ENCODE assay signal across 17 cellular contexts in genomic region chr4:8343051-8343966, GRCh38.
DNase-seq lines count a peak whose midpoint lies in the region; ATAC-seq and TF ChIP-seq lines count a peak whose summit lies in the region.
"Had no signal": no experiment of that assay in that cellular context is flagged by ENCODE, and none has a peak within 500 bp of the region (broad histone marks: within the 10 kb centered on the region; RNA-seq: fewer than 3 reads in every experiment).

No MANE protein-coding gene starts in this region.

- H4K5ac ChIP-seq in IMR-90 (ENCODE audit: low read depth, low read length): no peak overlapping the region

- H3F3A ChIP-seq in neural progenitor cell (ENCODE audit: low read depth): no peaks in the 10 kb centered on the region

- no peak overlapping the region for H2BK20ac ChIP-seq in IMR-90 (ENCODE audit: low read depth, low read length)

- H3K9me1 ChIP-seq in IMR-90 (ENCODE audit: insufficient read depth, low read length): no peaks in the 10 kb centered on the region

- no TSS peak for BruUV-seq in IMR-90 (replicated peaks; lab: Mats Ljungman, UMichigan)

- H2BK15ac ChIP-seq in IMR-90 (ENCODE audit: low read depth, low read length): no peak overlapping the region

- ATAC-seq in IMR-90 (ENCODE audit: low read depth) (peak; percentile 46), gastroesophageal sphincter (peak; percentile 20), GM19395 (IDR thresholded peaks at IDR 0.05; ENCODE audit: unreplicated experiment) (no peak), HG02885 (IDR thresholded peaks at IDR 0.05; ENCODE audit: poor library complexity, unreplicated experiment) (no peak)
- ATAC-seq: activated CD4-positive, CD25-positive, alpha-beta regulatory T cell treated with anti-CD3 and anti-CD28 coated beads, Interleukin-2, amount 50 U/mL, for 24 hours; activated CD8-positive, alpha-beta T cell treated with anti-CD3 and anti-CD28 coated beads, Interleukin-2, amount 10 ng/mL, durations not matched to agents 7 days and 5 days; stimulated activated effector memory CD8-positive, alpha-beta T cell treated with anti-CD3 and anti-CD28 coated beads, Interleukin-12 subunit alpha, Interleukin-12 subunit beta, amount 100 ng/mL, for 72 hours had no signal

- H3K4me1 ChIP-seq in IMR-90 (ENCODE audit: control insufficient read depth, insufficient read depth, low read length) (peaks cover 4% of the 10 kb centered on the region; the same call in 1 of the 2 replicates), gastroesophageal sphincter (peaks cover 0 to 43% (median 20%) of the 10 kb centered on the region in 3 donors), neural progenitor cell (no peaks in the 10 kb centered on the region), transverse colon (peaks cover 0 to 14% (median 7%) of the 10 kb centered on the region in 4 donors)

- H3K36me3 Mint-ChIP-seq in neural progenitor cell: peaks cover 3% of the 10 kb centered on the region
- H3K36me3 Mint-ChIP-seq: activated naive CD4-positive, alpha-beta T cell treated with anti-CD3 and anti-CD28 coated beads, Interleukin-2, amount 50 U/mL, for 24 hours; stimulated activated effector memory CD8-positive, alpha-beta T cell treated with anti-CD3 and anti-CD28 coated beads, Interleukin-12 subunit alpha, Interleukin-12 subunit beta, amount 100 ng/mL, for 72 hours had no signal

- POLR2A ChIA-PET in IMR-90 (lab: Charles Lee; ENCODE audit: unreplicated experiment): no interaction called here

- TF ChIP-seq EP300 in gastroesophageal sphincter (IDR thresholded peaks at IDR 0.05) (no peak), transverse colon (IDR thresholded peaks at IDR 0.05; ENCODE audit: low read depth) (no peak)

- no peaks in the 10 kb centered on the region for H3K79me2 ChIP-seq in neural progenitor cell (ENCODE audit: low read depth)

- H3K23ac ChIP-seq in IMR-90 (ENCODE audit: low read depth, low read length): no peak overlapping the region

- DNase-seq in IMR-90 (no peak), neural progenitor cell (ENCODE audit: low spot score) (no peak), transverse colon (peak; percentile 15)
- DNase-seq in effector CD4-positive, alpha-beta T cell: no peak
- DNase-seq: activated CD8-positive, alpha-beta T cell treated with anti-CD3 and anti-CD28 coated beads, Interleukin-2, amount 10 ng/mL, durations not matched to agents 7 days and 5 days; cerebellar nuclear complex; COR-L47; DND-41; effector CD8-positive, alpha-beta T cell; NCI-H1105 had no signal

- peak overlapping the region; percentile 51 for H2AFZ ChIP-seq in IMR-90 (replicated peaks; ENCODE audit: low read length, poor library complexity)
- peak overlapping the region; percentile 36 for H2AFZ ChIP-seq in neural progenitor cell (replicated peaks)

- CTCF ChIA-PET in IMR-90 (lab: Yijun Ruan, JAX): no interaction called here

- TF ChIP-seq POLR2A in IMR-90 (IDR thresholded peaks at IDR 0.05; ENCODE audit: low read depth, low read length) (no peak), gastroesophageal sphincter (IDR thresholded peaks at IDR 0.05) (no peak), transverse colon (IDR thresholded peaks at IDR 0.05) (no peak)

- H3K4me2 ChIP-seq in IMR-90 (ENCODE audit: low read depth, low read length) (no peak overlapping the region), neural progenitor cell (no peak overlapping the region)
- H3K4me2 ChIP-seq: SK-N-SH had no signal

- no peaks in the 10 kb centered on the region for H3K36me3 ChIP-seq in IMR-90 (ENCODE audit: control insufficient read depth, insufficient read depth, low read length)
- H3K36me3 ChIP-seq in gastroesophageal sphincter: no peaks in the 10 kb centered on the region
- H3K36me3 ChIP-seq in neural progenitor cell: no peaks in the 10 kb centered on the region
- no peaks in the 10 kb centered on the region for H3K36me3 ChIP-seq in transverse colon

- no peak overlapping the region for H2BK120ac ChIP-seq in IMR-90 (ENCODE audit: low read depth, low read length)

- H4K8ac ChIP-seq in IMR-90 (ENCODE audit: low read depth in 2 of 2, low read length in 2 of 2): no peak overlapping the region

- H2AK5ac ChIP-seq in IMR-90 (ENCODE audit: low read depth, low read length): no peak overlapping the region

- dilution Hi-C loops in IMR-90 (cut with HindIII; ENCODE audit: low sequenced_read_pairs, unreplicated experiment): no loop called here

- TF ChIP-seq CTCF in IMR-90 (conservative IDR thresholded peaks at IDR 0.05; ENCODE audit: low read depth, low read length) (no peak), gastroesophageal sphincter (IDR thresholded peaks at IDR 0.05) (no peak), neural progenitor cell (IDR thresholded peaks at IDR 0.05) (no peak), transverse colon (IDR thresholded peaks at IDR 0.05) (no peak)

- WGBS in IMR-90 (ENCODE audit: extremely low coverage in 2 of 2, insufficient read length in 1 of 2), 2 experiments: 68% methylated on average over 19 of the region's 35 CpGs; no CpG with 5 or more reads in 1 of the 2 experiments
- 66% methylated on average over 10 of the region's 35 CpGs; no CpG with 5 or more reads in 1 of the 2 donors for whole genome bisulfite sequencing in gastroesophageal sphincter (ENCODE audit: low coverage in 1 of 2), 2 donors
- WGBS in transverse colon (ENCODE audit: low coverage in 1 of 2), 2 donors: 60 to 78% methylated on average over 1 to 35 of the region's 35 CpGs

- intact Hi-C loops in IMR-90 (cut with micrococcal nuclease): no loop called here
- intact Hi-C loops in transverse colon (cut with DNase I; ENCODE audit: low total_unique reads): no loop called here

- H3K56ac ChIP-seq in IMR-90 (ENCODE audit: extremely low read depth, insufficient read depth, low read length): no peak overlapping the region

- H3K27me3 ChIP-seq in IMR-90 (ENCODE audit: control insufficient read depth, insufficient read depth, low read length) (peaks cover 13% of the 10 kb centered on the region), gastroesophageal sphincter (no peaks in the 10 kb centered on the region), neural progenitor cell (no peaks in the 10 kb centered on the region), transverse colon (no peaks in the 10 kb centered on the region)

- H3K4me3 Mint-ChIP-seq in neural progenitor cell: no peak overlapping the region
- H3K4me3 Mint-ChIP-seq: activated CD8-positive, alpha-beta T cell treated with anti-CD3 and anti-CD28 coated beads, Interleukin-2, amount 10 ng/mL, durations not matched to agents 7 days and 5 days; activated naive CD4-positive, alpha-beta T cell treated with anti-CD3 and anti-CD28 coated beads, Interleukin-2, amount 50 U/mL, for 24 hours; stimulated activated effector memory CD8-positive, alpha-beta T cell treated with anti-CD3 and anti-CD28 coated beads, Interleukin-12 subunit alpha, Interleukin-12 subunit beta, amount 100 ng/mL, for 72 hours had no signal

- H3K18ac ChIP-seq in IMR-90 (ENCODE audit: low read depth, low read length): no peak overlapping the region

- in situ Hi-C loops in IMR-90 (cut with MboI; ENCODE audit: low sequenced_read_pairs) (no loop called here), transverse colon (cut with MboI; ENCODE audit: low pct_ligation_motif_present in 1 of 4, low pct_unique_long_range_greater_than_20kb in 1 of 4, low sequenced_read_pairs in 3 of 4) (no loop called here)

- H3K27me3 Mint-ChIP-seq in neural progenitor cell (ENCODE audit: insufficient read depth, low read depth): peaks cover 2% of the 10 kb centered on the region

- no peak for TF ChIP-seq RAD21 in IMR-90 (IDR thresholded peaks at IDR 0.05; ENCODE audit: low read length)

- peaks cover 9% of the 10 kb centered on the region for H3K4me1 Mint-ChIP-seq in neural progenitor cell
- H3K4me1 Mint-ChIP-seq: activated naive CD4-positive, alpha-beta T cell treated with anti-CD3 and anti-CD28 coated beads, Interleukin-2, amount 50 U/mL, for 24 hours; stimulated activated effector memory CD8-positive, alpha-beta T cell treated with anti-CD3 and anti-CD28 coated beads, Interleukin-12 subunit alpha, Interleukin-12 subunit beta, amount 100 ng/mL, for 72 hours had no signal

- H2AK9ac ChIP-seq in IMR-90 (replicated peaks; ENCODE audit: low read depth, low read length, poor library complexity): peak overlapping the region; percentile 42

- peak overlapping the region; percentile 62 for H3K27ac Mint-ChIP-seq in neural progenitor cell
- H3K27ac Mint-ChIP-seq: activated CD8-positive, alpha-beta T cell treated with anti-CD3 and anti-CD28 coated beads, Interleukin-2, amount 10 ng/mL, durations not matched to agents 7 days and 5 days; activated naive CD4-positive, alpha-beta T cell treated with anti-CD3 and anti-CD28 coated beads, Interleukin-2, amount 50 U/mL, for 24 hours; stimulated activated effector memory CD8-positive, alpha-beta T cell treated with anti-CD3 and anti-CD28 coated beads, Interleukin-12 subunit alpha, Interleukin-12 subunit beta, amount 100 ng/mL, for 72 hours had no signal

- no peak overlapping the region for H2BK5ac ChIP-seq in IMR-90 (ENCODE audit: low read depth, low read length, poor library complexity, severe bottlenecking)

- H3K9me3 Mint-ChIP-seq in neural progenitor cell: peaks cover 5% of the 10 kb centered on the region
- H3K9me3 Mint-ChIP-seq: activated naive CD4-positive, alpha-beta T cell treated with anti-CD3 and anti-CD28 coated beads, Interleukin-2, amount 50 U/mL, for 24 hours; stimulated activated effector memory CD8-positive, alpha-beta T cell treated with anti-CD3 and anti-CD28 coated beads, Interleukin-12 subunit alpha, Interleukin-12 subunit beta, amount 100 ng/mL, for 72 hours had no signal

- H3K4ac ChIP-seq in IMR-90 (ENCODE audit: low read depth, low read length): no peak overlapping the region

- H4K20me1 ChIP-seq in IMR-90 (ENCODE audit: insufficient read depth, low read length) (no peaks in the 10 kb centered on the region), neural progenitor cell (ENCODE audit: low read depth) (no peaks in the 10 kb centered on the region)

- H4K91ac ChIP-seq in IMR-90 (ENCODE audit: insufficient read depth, low read depth, low read length): no peak overlapping the region

- H3K9me3 ChIP-seq in IMR-90 (ENCODE audit: control insufficient read depth, insufficient read depth, low read length): no peaks in the 10 kb centered on the region
- H3K9me3 ChIP-seq in gastroesophageal sphincter: no peaks in the 10 kb centered on the region
- H3K9me3 ChIP-seq in neural progenitor cell (ENCODE audit: low read depth): no peaks in the 10 kb centered on the region
- no peaks in the 10 kb centered on the region for H3K9me3 ChIP-seq in transverse colon
- H3K9me3 ChIP-seq: SK-N-SH had no signal

- H3K14ac ChIP-seq in IMR-90 (replicated peaks; ENCODE audit: low read depth, low read length): no peak overlapping the region

- H3K27ac ChIP-seq in IMR-90 (ENCODE audit: insufficient read depth, low read length) (no peak overlapping the region), gastroesophageal sphincter (peak overlapping the region in 3 of 4 donors; percentile 46 to 77 (median 49)), neural progenitor cell (no peak overlapping the region), transverse colon (peak overlapping the region; percentile 32 to 51 (median 41))

- no peaks in the 10 kb centered on the region for H3K79me1 ChIP-seq in IMR-90 (ENCODE audit: low read depth in 1 of 2, low read length in 2 of 2)

- H3K4me3 ChIP-seq in IMR-90 (ENCODE audit: insufficient read depth, low read depth, low read length) (no peak overlapping the region), gastroesophageal sphincter (no peak overlapping the region), neural progenitor cell (no peak overlapping the region), transverse colon (no peak overlapping the region)

- H3K9ac ChIP-seq in IMR-90 (ENCODE audit: low read depth, low read length) (no peak overlapping the region), neural progenitor cell (no peak overlapping the region)
- H3K9ac ChIP-seq: SK-N-SH had no signal

Comparison
In these comparisons a context has a peak if more than half of its experiments do, and no peak if none do; other contexts are left out.
1. ATAC-seq: peak in IMR-90 (single experiment) and gastroesophageal sphincter (single experiment); none in GM19395 (single experiment) and HG02885 (single experiment).
2. H3K27ac ChIP-seq: peak in gastroesophageal sphincter (3 of 4) and transverse colon (4 of 4); none in IMR-90 (single experiment) and neural progenitor cell (single experiment).